In the genomic region with DNA sequence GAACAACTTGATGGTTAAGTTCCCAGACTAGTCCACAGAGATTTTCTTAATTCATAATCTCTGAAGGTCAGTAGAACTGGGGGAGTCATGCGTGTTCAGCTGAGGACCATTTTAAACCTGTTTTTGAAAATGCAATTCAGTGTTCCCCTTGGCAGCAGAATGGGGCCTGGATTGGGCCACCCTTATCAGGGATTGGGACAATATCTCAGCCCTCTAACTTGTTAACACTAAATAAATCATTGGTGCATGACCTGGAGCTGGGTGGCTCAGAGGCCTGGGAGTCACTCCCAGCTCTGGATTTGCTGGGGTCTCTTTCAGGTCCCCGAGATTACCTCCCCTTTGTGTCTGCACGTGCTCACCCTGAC, we compare ENCODE assay signal across 9 cellular contexts. TPM values are rescaled to one million over a fixed set of nuclear protein-coding genes. Genes with fewer than 3 reads are reported as not detected.
DNase-seq lines count a peak whose midpoint lies in the region; ATAC-seq and TF ChIP-seq lines count a peak whose summit lies in the region.
"Had no signal": no experiment of that assay in that cellular context is flagged by ENCODE, and none has a peak within 500 bp of the region (broad histone marks: within the 10 kb centered on the region; RNA-seq: fewer than 3 reads in every experiment).

No MANE protein-coding gene starts in this region.

- H3K9ac ChIP-seq in fibroblast of lung (ENCODE audit: insufficient read depth, low read length) (no peak overlapping the region), trophoblast cell (ENCODE audit: low read length) (no peak overlapping the region)
- H3K9ac ChIP-seq: KMS-11 had no signal

- peak overlapping the region; percentile 9 for H2BK12ac ChIP-seq in trophoblast cell (ENCODE audit: low read length)

- H3K4me1 ChIP-seq in CD8-positive, alpha-beta T cell (ENCODE audit: insufficient read depth, low read length): peaks cover 64% of the 10 kb centered on the region
- H3K4me1 ChIP-seq in Peyer's patch: peaks cover 0 to 24% (median 0%) of the 10 kb centered on the region in 4 donors
- peaks cover 21% of the 10 kb centered on the region for H3K4me1 ChIP-seq in fibroblast of lung (ENCODE audit: control insufficient read depth, extremely low read depth, insufficient read depth, low read length)
- peaks cover 12 to 25% of the 10 kb centered on the region in 2 experiments for H3K4me1 ChIP-seq in trophoblast cell (ENCODE audit: control insufficient read depth in 1 of 2, insufficient read depth in 2 of 2, low read length in 2 of 2)

- H3K18ac ChIP-seq in trophoblast cell (ENCODE audit: low read length): no peak overlapping the region

- H2AFZ ChIP-seq in fibroblast of lung (ENCODE audit: low read length) (no peak overlapping the region), trophoblast cell (ENCODE audit: insufficient read depth, low read length, poor library complexity) (no peak overlapping the region)

- H3K27ac ChIP-seq in CD8-positive, alpha-beta T cell (ENCODE audit: low read depth, low read length): peak overlapping the region; percentile 6
- H3K27ac ChIP-seq in Peyer's patch (peak overlapping the region in 3 of 4 donors; percentile 28 to 74 (median 50)), fibroblast of lung (ENCODE audit: insufficient read depth, low read length) (peak overlapping the region; percentile 20), trophoblast cell (ENCODE audit: low read depth, low read length) (no peak overlapping the region)
- H3K27ac ChIP-seq: KMS-11 had no signal

- H2BK120ac ChIP-seq in trophoblast cell (ENCODE audit: insufficient read depth, low read length, poor library complexity): no peak overlapping the region

- POLR2A ChIA-PET in CD8-positive, alpha-beta T cell (lab: Charles Lee): interaction anchor here (0.6 to 2.2 kb wide), 4 partner anchors 8 to 204 kb away, joined by 3 to 9 read pairs (median 7); no protein-coding TSS in a partner anchor

- H3K4me2 ChIP-seq in fibroblast of lung (ENCODE audit: extremely low read depth, insufficient read depth, low read length) (peak overlapping the region; percentile 59), trophoblast cell (ENCODE audit: low read length) (no peak overlapping the region)
- H3K4me2 ChIP-seq: KMS-11 had no signal

- H3K27me3 ChIP-seq in CD8-positive, alpha-beta T cell (ENCODE audit: insufficient read depth, low read length): no peaks in the 10 kb centered on the region
- H3K27me3 ChIP-seq in Peyer's patch: no peaks in the 10 kb centered on the region
- H3K27me3 ChIP-seq in fibroblast of lung (ENCODE audit: control insufficient read depth, insufficient read depth, low read length): no peaks in the 10 kb centered on the region
- H3K27me3 ChIP-seq in trophoblast cell (ENCODE audit: insufficient read depth, low read length): no peaks in the 10 kb centered on the region

- H4K20me1 ChIP-seq in fibroblast of lung (ENCODE audit: control insufficient read depth, extremely low read depth, insufficient read depth, low read length): no peaks in the 10 kb centered on the region

- no peak overlapping the region for H2AK5ac ChIP-seq in trophoblast cell (ENCODE audit: low read length)

- H3K14ac ChIP-seq in trophoblast cell (ENCODE audit: low read length): no peak overlapping the region

- no peak overlapping the region for H3K4me3 ChIP-seq in CD8-positive, alpha-beta T cell (ENCODE audit: low read depth, low read length)
- H3K4me3 ChIP-seq in Peyer's patch (no peak overlapping the region), fibroblast of lung (replicated peaks in 1 of 4; ENCODE audit: control extremely low read depth in 1 of 4, insufficient read depth in 1 of 4, low read depth in 3 of 4, low read length in 4 of 4) (no peak overlapping the region), trophoblast cell (ENCODE audit: low read depth, low read length) (no peak overlapping the region)

- no peak for TF ChIP-seq POLR2A in Peyer's patch (IDR thresholded peaks at IDR 0.05)

- no peaks in the 10 kb centered on the region for H3K9me3 Mint-ChIP-seq in CD8-positive, alpha-beta T cell

- peaks cover 7% of the 10 kb centered on the region for H3K36me3 ChIP-seq in CD8-positive, alpha-beta T cell (ENCODE audit: insufficient read depth, low read length)
- H3K36me3 ChIP-seq in Peyer's patch (peaks cover 0 to 4% (median 0%) of the 10 kb centered on the region in 3 donors), fibroblast of lung (ENCODE audit: control insufficient read depth, insufficient read depth, low read length) (no peaks in the 10 kb centered on the region), trophoblast cell (ENCODE audit: control insufficient read depth in 1 of 2, insufficient read depth in 2 of 2, low read length in 2 of 2) (peaks cover 9 to 18% of the 10 kb centered on the region in 2 experiments)

- peaks cover 57% of the 10 kb centered on the region for H3K36me3 Mint-ChIP-seq in CD8-positive, alpha-beta T cell

- no CpG with 5 or more reads among the region's 3 CpGs for WGBS in trophoblast cell (ENCODE audit: extremely low coverage, insufficient coverage, insufficient read length)

- H3K79me1 ChIP-seq in trophoblast cell (ENCODE audit: low read length): peaks cover 11% of the 10 kb centered on the region

- TF ChIP-seq CTCF in CD8-positive, alpha-beta T cell (IDR thresholded peaks at IDR 0.05): no peak
- TF ChIP-seq CTCF in Peyer's patch (IDR thresholded peaks at IDR 0.05) (no peak), fibroblast of lung (conservative IDR thresholded peaks at IDR 0.05 in 1 of 2, IDR thresholded peaks at IDR 0.05 in 1 of 2; ENCODE audit: low read depth in 1 of 2, low read length in 2 of 2) (no peak)

- no peak overlapping the region for H3K4ac ChIP-seq in trophoblast cell (ENCODE audit: low read depth, low read length)

- H3K27ac Mint-ChIP-seq in CD8-positive, alpha-beta T cell: peak overlapping the region; percentile 88

- no peaks in the 10 kb centered on the region for H3K9me3 ChIP-seq in CD8-positive, alpha-beta T cell (ENCODE audit: low read length)
- H3K9me3 ChIP-seq in Peyer's patch (no peaks in the 10 kb centered on the region), fibroblast of lung (ENCODE audit: control insufficient read depth, insufficient read depth, low read depth, low read length) (no peaks in the 10 kb centered on the region), trophoblast cell (ENCODE audit: insufficient read depth, low read depth, low read length) (no peaks in the 10 kb centered on the region)

- peak overlapping the region; percentile 10 for H4K91ac ChIP-seq in trophoblast cell (ENCODE audit: low read depth, low read length)

- H4K12ac ChIP-seq in trophoblast cell (ENCODE audit: low read depth, low read length): no peak overlapping the region

- intact Hi-C loops in CD8-positive, alpha-beta T cell (cut with DNase I, micrococcal nuclease): loop anchor here (1.0 to 10.0 kb wide), 7 partner anchors 51 to 486 kb away; partner anchors contain the start of gene RCAN1 (in 1 of the 2)

- DNase-seq in CD8-positive, alpha-beta T cell: no peak
- DNase-seq in Peyer's patch (no peak), fibroblast of lung (ENCODE audit: low read depth in 2 of 2) (no peak), trophoblast cell (no peak), LoVo (ENCODE audit: low spot score) (no peak), NCI-H524 (lab: John Stamatoyannopoulos, UW) (no peak), dedifferentiated amniotic fluid mesenchymal stem cell (ENCODE audit: extremely low spot score) (no peak)
- DNase-seq in NK-92 treated with Interleukin-12 subunit alpha and Interleukin-12 subunit beta, amount 100 ng/mL, for 24 hours (lab: John Stamatoyannopoulos, UW): no peak

- CTCF ChIA-PET in CD8-positive, alpha-beta T cell (lab: Charles Lee): interaction anchor here (0.9 to 6.8 kb wide), 14 partner anchors 9 to 218 kb away, joined by 3 to 43 read pairs (median 4); no protein-coding TSS in a partner anchor

- H3K27me3 Mint-ChIP-seq in CD8-positive, alpha-beta T cell (ENCODE audit: low read depth): no peaks in the 10 kb centered on the region

- H3K4me1 Mint-ChIP-seq in CD8-positive, alpha-beta T cell (ENCODE audit: low read depth): peaks cover 93% of the 10 kb centered on the region

- no peak overlapping the region for H3K4me3 Mint-ChIP-seq in CD8-positive, alpha-beta T cell

- H3K23ac ChIP-seq in trophoblast cell (ENCODE audit: low read length): no peak overlapping the region

- ATAC-seq in CD8-positive, alpha-beta T cell: no peak

- H4K8ac ChIP-seq in trophoblast cell (ENCODE audit: low read depth, low read length): no peak overlapping the region

- no peak overlapping the region for H2BK5ac ChIP-seq in trophoblast cell (ENCODE audit: low read depth, low read length, poor library complexity)

- H3K79me2 ChIP-seq in fibroblast of lung (ENCODE audit: control insufficient read depth, insufficient read depth, low read length) (peaks cover 33% of the 10 kb centered on the region), trophoblast cell (ENCODE audit: control insufficient read depth, insufficient read depth, low read length, poor library complexity) (peaks cover 7% of the 10 kb centered on the region)

RNA-seq across cellular contexts. Expression of gene MRPS6, which starts 55.3 kb away (rescaled TPM):
- total RNA-seq in CD8-positive, alpha-beta T cell: 10 to 100 TPM; 14.3 to 15.4 TPM
- total RNA-seq in Peyer's patch: 10 to 100 TPM; 20.3 to 29.7 (median 22.7) TPM
- total RNA-seq in fibroblast of lung: 19.3 and 20.0 TPM in 2 replicates
- 45.6 and 58.7 TPM in 2 replicates for polyA plus RNA-seq in fibroblast of lung
- 56.6 and 75.7 TPM in 2 replicates for polyA plus RNA-seq in fibroblast of lung (2012)
- 3.8 and 6.4 TPM in 2 replicates for polyA minus RNA-seq in fibroblast of lung (ENCODE audit: low replicate concordance)
- 172 TPM in 2 replicates for polyA plus RNA-seq in trophoblast cell (2013)

RNA-seq across cellular contexts. Expression of gene SLC5A3, which starts 55.3 kb away (rescaled TPM):
- 1 to 10 TPM; 4.6 to 5.2 TPM for total RNA-seq in CD8-positive, alpha-beta T cell
- total RNA-seq in Peyer's patch (10 to 100 TPM; 15.8 to 20.5 (median 17.7) TPM), fibroblast of lung (28.6 and 35.7 TPM in 2 replicates)
- polyA plus RNA-seq in fibroblast of lung: 4.9 and 6.2 TPM in 2 replicates
- polyA plus RNA-seq in fibroblast of lung (2012): 3.6 and 5.2 TPM in 2 replicates
- polyA minus RNA-seq in fibroblast of lung (ENCODE audit: low replicate concordance): 6.7 and 9.6 TPM in 2 replicates
- polyA plus RNA-seq in trophoblast cell (2013): 4.2 and 4.5 TPM in 2 replicates
